ENCODE assay signal across 9 cellular contexts in genomic region chr3:38139652-38140051, GRCh38. TPM values are rescaled to one million over a fixed set of nuclear protein-coding genes. Genes with fewer than 3 reads are reported as not detected.
DNase-seq lines count a peak whose midpoint lies in the region; ATAC-seq and TF ChIP-seq lines count a peak whose summit lies in the region.
"Had no signal": no experiment of that assay in that cellular context is flagged by ENCODE, and none has a peak within 500 bp of the region (broad histone marks: within the 10 kb centered on the region; RNA-seq: fewer than 3 reads in every experiment).

No MANE protein-coding gene starts in this region.

- DNase-seq in HFFc6: no peak
- DNase-seq in activated T-helper 1 cell treated with anti-CD3 and anti-CD28 coated beads, Interleukin-12 subunit alpha, Interleukin-12 subunit beta, Interleukin-2, Interleukin-4 antibody, amounts not matched to agents 30 ng/mL and 10 ng/mL and 1 ng/mL, durations not matched to agents 14 hours and 24 hours and 36 hours (ENCODE audit: low spot score): no peak
- no peak for DNase-seq in immature natural killer cell
- DNase-seq in stimulated activated effector memory CD8-positive, alpha-beta T cell treated with anti-CD3 and anti-CD28 coated beads, Interleukin-12 subunit alpha, Interleukin-12 subunit beta, amount 100 ng/mL, for 72 hours (ENCODE audit: low spot score in 2 of 2): no peak
- no peak for DNase-seq in NCI-H526 treated with DMSO at 0.1 percent for 48 hours (lab: John Stamatoyannopoulos, UW)
- no peak for DNase-seq in stimulated activated CD4-positive, alpha-beta T cell treated with anti-CD3 and anti-CD28 coated beads, Interleukin-2, amount 100 ng/mL, for 48 hours
- DNase-seq: T-helper 9 cell had no signal

- peaks cover 5% of the 10 kb centered on the region for H3K27me3 Mint-ChIP-seq in HFFc6 (ENCODE audit: insufficient read depth)
- no peaks in the 10 kb centered on the region for H3K27me3 Mint-ChIP-seq in activated T-helper 1 cell treated with anti-CD3 and anti-CD28 coated beads, Interleukin-12 subunit alpha, Interleukin-12 subunit beta, Interleukin-2, Interleukin-4 antibody, amounts not matched to agents 30 ng/mL and 10 ng/mL and 1 ng/mL, durations not matched to agents 14 hours and 24 hours and 36 hours (ENCODE audit: insufficient read depth)
- peaks cover 0 to 17% (median 11%) of the 10 kb centered on the region in 3 donors for H3K27me3 Mint-ChIP-seq in immature natural killer cell (ENCODE audit: low read depth in 3 of 3)

- no peak for TF ChIP-seq CTCF in HFFc6 (IDR thresholded peaks at IDR 0.05)

- H3K36me3 Mint-ChIP-seq in HFFc6 (ENCODE audit: low read depth) (peaks cover 12% of the 10 kb centered on the region), immature natural killer cell (peaks cover 4 to 20% (median 10%) of the 10 kb centered on the region in 3 donors)
- H3K36me3 Mint-ChIP-seq in activated T-helper 1 cell treated with anti-CD3 and anti-CD28 coated beads, Interleukin-12 subunit alpha, Interleukin-12 subunit beta, Interleukin-2, Interleukin-4 antibody, amounts not matched to agents 30 ng/mL and 10 ng/mL and 1 ng/mL, durations not matched to agents 14 hours and 24 hours and 36 hours (ENCODE audit: low read depth): peaks cover 20% of the 10 kb centered on the region
- peaks cover 46% of the 10 kb centered on the region for H3K36me3 Mint-ChIP-seq in stimulated activated effector memory CD8-positive, alpha-beta T cell treated with anti-CD3 and anti-CD28 coated beads, Interleukin-12 subunit alpha, Interleukin-12 subunit beta, amount 100 ng/mL, for 72 hours

- intact Hi-C loops in activated T-helper 1 cell treated with anti-CD3 and anti-CD28 coated beads, Interleukin-12 subunit alpha, Interleukin-12 subunit beta, Interleukin-2, Interleukin-4 antibody, amounts not matched to agents 30 ng/mL and 10 ng/mL and 1 ng/mL, durations not matched to agents 14 hours and 24 hours and 36 hours (cut with micrococcal nuclease): loop anchor here (5.0 kb wide), 7 partner anchors 118 to 1243 kb away; partner anchors contain the start of genes SCN11A, SLC25A38 and WDR48

- no peak overlapping the region for H3K27ac Mint-ChIP-seq in HFFc6
- H3K27ac Mint-ChIP-seq in activated T-helper 1 cell treated with anti-CD3 and anti-CD28 coated beads, Interleukin-12 subunit alpha, Interleukin-12 subunit beta, Interleukin-2, Interleukin-4 antibody, amounts not matched to agents 30 ng/mL and 10 ng/mL and 1 ng/mL, durations not matched to agents 14 hours and 24 hours and 36 hours: no peak overlapping the region
- H3K27ac Mint-ChIP-seq in immature natural killer cell: peak overlapping the region; percentile 88 to 99 (median 98)
- H3K27ac Mint-ChIP-seq in stimulated activated effector memory CD8-positive, alpha-beta T cell treated with anti-CD3 and anti-CD28 coated beads, Interleukin-12 subunit alpha, Interleukin-12 subunit beta, amount 100 ng/mL, for 72 hours: peak overlapping the region; percentile 96

- peak overlapping the region; percentile 97 for H3K4me3 Mint-ChIP-seq in HFFc6
- H3K4me3 Mint-ChIP-seq in activated T-helper 1 cell treated with anti-CD3 and anti-CD28 coated beads, Interleukin-12 subunit alpha, Interleukin-12 subunit beta, Interleukin-2, Interleukin-4 antibody, amounts not matched to agents 30 ng/mL and 10 ng/mL and 1 ng/mL, durations not matched to agents 14 hours and 24 hours and 36 hours: peak overlapping the region; percentile 94
- peak overlapping the region; percentile 90 to 99 (median 95) for H3K4me3 Mint-ChIP-seq in immature natural killer cell
- peak overlapping the region; percentile 85 for H3K4me3 Mint-ChIP-seq in stimulated activated effector memory CD8-positive, alpha-beta T cell treated with anti-CD3 and anti-CD28 coated beads, Interleukin-12 subunit alpha, Interleukin-12 subunit beta, amount 100 ng/mL, for 72 hours

- H3K9me3 Mint-ChIP-seq in HFFc6: no peaks in the 10 kb centered on the region
- H3K9me3 Mint-ChIP-seq in activated T-helper 1 cell treated with anti-CD3 and anti-CD28 coated beads, Interleukin-12 subunit alpha, Interleukin-12 subunit beta, Interleukin-2, Interleukin-4 antibody, amounts not matched to agents 30 ng/mL and 10 ng/mL and 1 ng/mL, durations not matched to agents 14 hours and 24 hours and 36 hours: no peaks in the 10 kb centered on the region
- H3K9me3 Mint-ChIP-seq in immature natural killer cell: no peaks in the 10 kb centered on the region
- H3K9me3 Mint-ChIP-seq in stimulated activated effector memory CD8-positive, alpha-beta T cell treated with anti-CD3 and anti-CD28 coated beads, Interleukin-12 subunit alpha, Interleukin-12 subunit beta, amount 100 ng/mL, for 72 hours: no peaks in the 10 kb centered on the region

- no peak for ATAC-seq in stimulated activated effector memory CD8-positive, alpha-beta T cell treated with anti-CD3 and anti-CD28 coated beads, Interleukin-12 subunit alpha, Interleukin-12 subunit beta, amount 100 ng/mL, for 72 hours
- ATAC-seq in activated CD4-positive, CD25-positive, alpha-beta regulatory T cell treated with anti-CD3 and anti-CD28 coated beads, Interleukin-2, amount 50 U/mL, for 24 hours: no peak
- ATAC-seq in HG03139 (IDR thresholded peaks at IDR 0.05; ENCODE audit: unreplicated experiment): no peak

- H3K4me1 Mint-ChIP-seq in HFFc6 (ENCODE audit: low read depth) (peaks cover 39% of the 10 kb centered on the region), immature natural killer cell (peaks cover 62 to 71% of the 10 kb centered on the region in 2 donors)
- peaks cover 65% of the 10 kb centered on the region for H3K4me1 Mint-ChIP-seq in activated T-helper 1 cell treated with anti-CD3 and anti-CD28 coated beads, Interleukin-12 subunit alpha, Interleukin-12 subunit beta, Interleukin-2, Interleukin-4 antibody, amounts not matched to agents 30 ng/mL and 10 ng/mL and 1 ng/mL, durations not matched to agents 14 hours and 24 hours and 36 hours (ENCODE audit: low read depth)
- H3K4me1 Mint-ChIP-seq in stimulated activated effector memory CD8-positive, alpha-beta T cell treated with anti-CD3 and anti-CD28 coated beads, Interleukin-12 subunit alpha, Interleukin-12 subunit beta, amount 100 ng/mL, for 72 hours: peaks cover 67% of the 10 kb centered on the region

RNA-seq across cellular contexts. Expression of gene MYD88, which starts 1.2 kb away (rescaled TPM):
- total RNA-seq in HFFc6 (2021; fragmentation: NEBNext Ultra II Directional; extraction: Animal tissue kit (Norgen Biotek cat#: 25700)): 10 to 100 TPM; 25.1 to 31.9 (median 28.4) TPM
- 38.6 and 42.1 TPM in 2 replicates for total RNA-seq in activated T-helper 1 cell treated with anti-CD3 and anti-CD28 coated beads, Interleukin-12 subunit alpha, Interleukin-12 subunit beta, Interleukin-2, Interleukin-4 antibody, amounts not matched to agents 30 ng/mL and 10 ng/mL and 1 ng/mL, durations not matched to agents 14 hours and 24 hours and 36 hours
- 100 to 1,000 TPM in 2 of 3 donors, 10 to 100 TPM in 1; 94.0 to 205 (median 129) TPM for polyA plus RNA-seq in immature natural killer cell

RNA-seq across cellular contexts. Expression of gene ACAA1, which starts 2.7 kb away (rescaled TPM):
- total RNA-seq in HFFc6 (2021; fragmentation: NEBNext Ultra II Directional; extraction: Animal tissue kit (Norgen Biotek cat#: 25700)): 10 to 100 TPM; 45.1 to 60.9 (median 52.1) TPM
- 69.3 and 73.4 TPM in 2 replicates for total RNA-seq in activated T-helper 1 cell treated with anti-CD3 and anti-CD28 coated beads, Interleukin-12 subunit alpha, Interleukin-12 subunit beta, Interleukin-2, Interleukin-4 antibody, amounts not matched to agents 30 ng/mL and 10 ng/mL and 1 ng/mL, durations not matched to agents 14 hours and 24 hours and 36 hours
- 100 to 1,000 TPM in 1 of 3 donors, 10 to 100 TPM in 2; 74.8 to 113 (median 82.8) TPM for polyA plus RNA-seq in immature natural killer cell

RNA-seq across cellular contexts. Expression of gene OXSR1, which starts 25.7 kb away (rescaled TPM):
- 10 to 100 TPM; 48.5 to 54.3 (median 51.5) TPM for total RNA-seq in HFFc6 (2021; fragmentation: NEBNext Ultra II Directional; extraction: Animal tissue kit (Norgen Biotek cat#: 25700))
- total RNA-seq in activated T-helper 1 cell treated with anti-CD3 and anti-CD28 coated beads, Interleukin-12 subunit alpha, Interleukin-12 subunit beta, Interleukin-2, Interleukin-4 antibody, amounts not matched to agents 30 ng/mL and 10 ng/mL and 1 ng/mL, durations not matched to agents 14 hours and 24 hours and 36 hours: 48.6 and 50.8 TPM in 2 replicates
- polyA plus RNA-seq in immature natural killer cell: 10 to 100 TPM; 13.1 to 16.1 (median 13.5) TPM

Comparison
In these comparisons a context has a peak if more than half of its experiments do, and no peak if none do; other contexts are left out.
1. H3K27ac Mint-ChIP-seq: peak in immature natural killer cell (6 of 6) and stimulated activated effector memory CD8-positive, alpha-beta T cell treated with anti-CD3 and anti-CD28 coated beads, Interleukin-12 subunit alpha, Interleukin-12 subunit beta, amount 100 ng/mL, for 72 hours (single experiment); none in HFFc6 (single experiment) and activated T-helper 1 cell treated with anti-CD3 and anti-CD28 coated beads, Interleukin-12 subunit alpha, Interleukin-12 subunit beta, Interleukin-2, Interleukin-4 antibody, amounts not matched to agents 30 ng/mL and 10 ng/mL and 1 ng/mL, durations not matched to agents 14 hours and 24 hours and 36 hours (single experiment).
2. Peak in every context shown above with its lines, with median percentiles within 50 percentile points of each other: H3K4me3 Mint-ChIP-seq.